15 cellular contexts compared by ENCODE assay signal in the genomic region with DNA sequence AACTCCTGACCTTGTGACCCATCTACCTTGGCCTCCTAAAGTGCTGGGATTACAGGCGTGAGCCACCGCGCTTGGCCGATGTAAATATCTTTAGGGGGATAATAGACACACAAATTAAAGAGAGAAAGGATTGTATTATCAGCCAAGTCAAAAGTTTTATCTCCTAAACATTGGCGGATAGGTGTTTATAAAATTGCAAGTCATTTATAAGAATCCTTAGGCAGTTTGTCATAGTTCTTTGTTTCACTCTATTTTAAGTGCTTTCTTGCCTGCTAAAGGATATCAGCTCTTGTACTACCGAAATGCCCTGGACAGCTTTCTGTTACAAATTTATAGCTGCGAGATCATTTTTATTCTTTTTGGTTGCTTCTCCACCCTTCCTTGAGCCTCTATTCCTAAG.
"Had no signal": no experiment of that assay in that cellular context is flagged by ENCODE, and none has a peak within 500 bp of the region (broad histone marks: within the 10 kb centered on the region; RNA-seq: fewer than 3 reads in every experiment).

No MANE protein-coding gene starts in this region.

- ATAC-seq: activated CD4-positive, CD25-positive, alpha-beta regulatory T cell treated with anti-CD3 and anti-CD28 coated beads, Interleukin-2, amount 50 U/mL, for 24 hours; activated CD8-positive, alpha-beta T cell treated with anti-CD3 and anti-CD28 coated beads, Interleukin-2, amount 10 ng/mL, durations not matched to agents 7 days and 5 days; mucosa of descending colon; naive thymus-derived CD4-positive, alpha-beta T cell had no signal

- H3K4me3 ChIP-seq: breast epithelium, esophagus squamous epithelium, heart right ventricle, mucosa of descending colon, stomach had no signal

- H3K9me3 ChIP-seq: breast epithelium, esophagus squamous epithelium, heart right ventricle, mucosa of descending colon, stomach had no signal

- H3K36me3 ChIP-seq: breast epithelium, heart right ventricle, stomach had no signal

- H3K9me3 Mint-ChIP-seq: activated CD4-positive, alpha-beta T cell treated with anti-CD3 and anti-CD28 coated beads, Interleukin-2, amount 10 ng/mL, durations not matched to agents 7 days and 5 days; activated naive CD4-positive, alpha-beta T cell treated with anti-CD3 and anti-CD28 coated beads for 36 hours; activated T-cell treated with anti-CD3 and anti-CD28 coated beads, Interleukin-2, amount 50 U/mL, for 24 hours; naive thymus-derived CD4-positive, alpha-beta T cell; T-helper 1 cell treated with Interleukin-12 subunit alpha and Interleukin-12 subunit beta and Interleukin-4 antibody, amounts not matched to agents 30 μg/mL and 1 μg/mL, for 36 hours had no signal

- DNase-seq: activated CD4-positive, alpha-beta T cell treated with anti-CD3 and anti-CD28 coated beads, Interleukin-2, amount 10 ng/mL, durations not matched to agents 7 days and 5 days; activated CD8-positive, alpha-beta T cell treated with anti-CD3 and anti-CD28 coated beads, Interleukin-2, amount 10 ng/mL, durations not matched to agents 7 days and 5 days; activated naive CD4-positive, alpha-beta T cell treated with anti-CD3 and anti-CD28 coated beads for 36 hours; activated T-cell treated with anti-CD3 and anti-CD28 coated beads, Interleukin-2, amount 50 U/mL, for 24 hours; cerebellar nuclear complex; effector memory CD4-positive, alpha-beta T cell; esophagus squamous epithelium; heart right ventricle; left ventricle myocardium superior; mucosa of descending colon; naive thymus-derived CD4-positive, alpha-beta T cell; stomach had no signal

- H3K27me3 ChIP-seq: breast epithelium, esophagus squamous epithelium, heart right ventricle, stomach had no signal

- H3K27ac ChIP-seq: breast epithelium had no signal

- H3K27ac Mint-ChIP-seq: activated CD4-positive, alpha-beta T cell treated with anti-CD3 and anti-CD28 coated beads, Interleukin-2, amount 10 ng/mL, durations not matched to agents 7 days and 5 days; activated CD8-positive, alpha-beta T cell treated with anti-CD3 and anti-CD28 coated beads, Interleukin-2, amount 10 ng/mL, durations not matched to agents 7 days and 5 days; activated naive CD4-positive, alpha-beta T cell treated with anti-CD3 and anti-CD28 coated beads for 36 hours; activated T-cell treated with anti-CD3 and anti-CD28 coated beads, Interleukin-2, amount 50 U/mL, for 24 hours; T-helper 1 cell treated with Interleukin-12 subunit alpha and Interleukin-12 subunit beta and Interleukin-4 antibody, amounts not matched to agents 30 μg/mL and 1 μg/mL, for 36 hours had no signal

- H3K4me3 Mint-ChIP-seq: activated CD4-positive, alpha-beta T cell treated with anti-CD3 and anti-CD28 coated beads, Interleukin-2, amount 10 ng/mL, durations not matched to agents 7 days and 5 days; activated CD8-positive, alpha-beta T cell treated with anti-CD3 and anti-CD28 coated beads, Interleukin-2, amount 10 ng/mL, durations not matched to agents 7 days and 5 days; activated naive CD4-positive, alpha-beta T cell treated with anti-CD3 and anti-CD28 coated beads for 36 hours; activated T-cell treated with anti-CD3 and anti-CD28 coated beads, Interleukin-2, amount 50 U/mL, for 24 hours; naive thymus-derived CD4-positive, alpha-beta T cell; T-helper 1 cell treated with Interleukin-12 subunit alpha and Interleukin-12 subunit beta and Interleukin-4 antibody, amounts not matched to agents 30 μg/mL and 1 μg/mL, for 36 hours had no signal

- H3K27me3 Mint-ChIP-seq: activated CD4-positive, alpha-beta T cell treated with anti-CD3 and anti-CD28 coated beads, Interleukin-2, amount 10 ng/mL, durations not matched to agents 7 days and 5 days; activated T-cell treated with anti-CD3 and anti-CD28 coated beads, Interleukin-2, amount 50 U/mL, for 24 hours; naive thymus-derived CD4-positive, alpha-beta T cell had no signal
